In genomic region chr1:6251233-6251632, GRCh38 we compare ENCODE assay signal across 18 cellular contexts. TPM values are rescaled to one million over a fixed set of nuclear protein-coding genes. Genes with fewer than 3 reads are reported as not detected.
DNase-seq lines count a peak whose midpoint lies in the region; ATAC-seq and TF ChIP-seq lines count a peak whose summit lies in the region.
"Had no signal": no experiment of that assay in that cellular context is flagged by ENCODE, and none has a peak within 500 bp of the region (broad histone marks: within the 10 kb centered on the region; RNA-seq: fewer than 3 reads in every experiment).

No MANE protein-coding gene starts in this region.

- H3K36me3 Mint-ChIP-seq in chondrocyte (ENCODE audit: low read depth) = no peaks in the 10 kb centered on the region
- H3K36me3 Mint-ChIP-seq: CD4-positive, alpha-beta memory T cell had no signal

- peak overlapping the region; percentile 18 for H4K91ac ChIP-seq in mesenchymal stem cell (ENCODE audit: low read length)

- H3K14ac ChIP-seq in mesenchymal stem cell (ENCODE audit: low read length in 2 of 2) = no peak overlapping the region

- ATAC-seq in right cardiac atrium (no peak), left ventricle myocardium superior (no peak), aorta (ENCODE audit: low FRiP score) (peak; percentile 11)

- H3K27ac Mint-ChIP-seq in chondrocyte (ENCODE audit: unreplicated experiment) = no peak overlapping the region
- H3K27ac Mint-ChIP-seq: CD14-positive monocyte; CD4-positive, alpha-beta memory T cell; H9 had no signal

- TF ChIP-seq CTCF in chondrocyte (IDR thresholded peaks at IDR 0.05) = no peak
- TF ChIP-seq CTCF in dorsolateral prefrontal cortex (IDR thresholded peaks at IDR 0.05 in 54 of 56, conservative IDR thresholded peaks at IDR 0.05 in 2 of 56; ENCODE audit: low read depth in 1 of 56, partially characterized antibody in 56 of 56) = no peak

- peak overlapping the region in 1 of 2 experiments; percentile 63 for H3K23ac ChIP-seq in mesenchymal stem cell (ENCODE audit: low read length in 2 of 2)

- no peak overlapping the region for H3K4ac ChIP-seq in mesenchymal stem cell (ENCODE audit: low read depth in 1 of 2, low read length in 2 of 2)

- H3K9me3 ChIP-seq in right cardiac atrium (ENCODE audit: control insufficient read depth, low read length) = no peaks in the 10 kb centered on the region
- no peaks in the 10 kb centered on the region for H3K9me3 ChIP-seq in mesenchymal stem cell (ENCODE audit: control insufficient read depth, low read length)
- no peaks in the 10 kb centered on the region for H3K9me3 ChIP-seq in aorta (ENCODE audit: control insufficient read depth, low read length)
- H3K9me3 ChIP-seq: BLaER1 had no signal

- 85% methylated on average over 19 of the region's 19 CpGs for WGBS in right cardiac atrium
- 82% methylated on average over 11 of the region's 19 CpGs for WGBS in mesenchymal stem cell
- 88 to 92% methylated on average over 19 of the region's 19 CpGs for WGBS in aorta, 2 donors

- H3K4me3 ChIP-seq in right cardiac atrium (ENCODE audit: low read length) (no peak overlapping the region), mesenchymal stem cell (ENCODE audit: insufficient read depth in 1 of 2, low read depth in 1 of 2, low read length in 2 of 2) (peak overlapping the region in 1 of 2 experiments; percentile 31), aorta (ENCODE audit: low read length in 2 of 2) (no peak overlapping the region), dorsolateral prefrontal cortex (no peak overlapping the region)
- H3K4me3 ChIP-seq: BLaER1 had no signal

- H2BK120ac ChIP-seq in mesenchymal stem cell (ENCODE audit: low read depth, low read length) = no peak overlapping the region

- no peaks in the 10 kb centered on the region for H3K79me1 ChIP-seq in mesenchymal stem cell (replicated peaks; ENCODE audit: low read length, poor library complexity, severe bottlenecking)

- H3K4me1 ChIP-seq in right cardiac atrium (ENCODE audit: control insufficient read depth, insufficient read depth, low read length) (no peaks in the 10 kb centered on the region), mesenchymal stem cell (ENCODE audit: control insufficient read depth, insufficient read depth, low read depth, low read length) (peaks cover 18% of the 10 kb centered on the region), aorta (ENCODE audit: control insufficient read depth in 1 of 2, insufficient read depth in 2 of 2, low read length in 2 of 2) (no peaks in the 10 kb centered on the region)

- no peak overlapping the region for H2BK15ac ChIP-seq in mesenchymal stem cell (ENCODE audit: low read depth, poor library complexity, severe bottlenecking)

- no peak overlapping the region for H3K18ac ChIP-seq in mesenchymal stem cell (ENCODE audit: low read depth in 1 of 2, low read length in 2 of 2)

- peaks cover 31% of the 10 kb centered on the region for H3K27me3 Mint-ChIP-seq in chondrocyte (ENCODE audit: low read depth)

- H2BK5ac ChIP-seq in mesenchymal stem cell (ENCODE audit: low read depth, low read length, poor library complexity, severe bottlenecking) = no peak overlapping the region

- H3K27me3 ChIP-seq in right cardiac atrium (ENCODE audit: control insufficient read depth, insufficient read depth) (no peaks in the 10 kb centered on the region), mesenchymal stem cell (ENCODE audit: control insufficient read depth in 1 of 2, insufficient read depth in 1 of 2, low read length in 2 of 2) (peaks cover 49 to 57% of the 10 kb centered on the region in 2 experiments), aorta (ENCODE audit: control insufficient read depth in 1 of 2, insufficient read depth in 2 of 2, low read length in 1 of 2) (peaks cover 0 to 2% of the 10 kb centered on the region in 2 donors), dorsolateral prefrontal cortex (peaks cover 0 to 62% (median 34%) of the 10 kb centered on the region in 45 donors)

- H3K27ac ChIP-seq in right cardiac atrium (ENCODE audit: low read length) (no peak overlapping the region), mesenchymal stem cell (ENCODE audit: low read length, poor library complexity, severe bottlenecking) (no peak overlapping the region), aorta (ENCODE audit: low read depth in 1 of 2, low read length in 2 of 2) (no peak overlapping the region), dorsolateral prefrontal cortex (no peak overlapping the region)
- H3K27ac ChIP-seq: BLaER1 had no signal

- peaks cover 5% of the 10 kb centered on the region for H3K4me1 Mint-ChIP-seq in chondrocyte (ENCODE audit: low read depth)

- no peak overlapping the region for H3K9ac ChIP-seq in mesenchymal stem cell (ENCODE audit: low read length)
- H3K9ac ChIP-seq: BLaER1 had no signal

- peak overlapping the region; percentile 13 for H4K8ac ChIP-seq in mesenchymal stem cell (ENCODE audit: low read length)

- H3K36me3 ChIP-seq in mesenchymal stem cell (ENCODE audit: control insufficient read depth in 1 of 2, insufficient read depth in 2 of 2, low read depth in 1 of 2, low read length in 2 of 2) (peaks cover 0 to 16% of the 10 kb centered on the region in 2 experiments), aorta (ENCODE audit: control insufficient read depth in 1 of 2, insufficient read depth in 2 of 2, low read length in 1 of 2) (no peaks in the 10 kb centered on the region)

- DNase-seq in right cardiac atrium = peak in 2 of 3 donors; percentile 33 to 52
- DNase-seq in left ventricle myocardium superior = no peak
- peak; percentile 82 for DNase-seq in chondrocyte (ENCODE audit: low spot score)
- no peak for DNase-seq in mesenchymal stem cell
- peak in 1 of 2 donors; percentile 72 for DNase-seq in aorta
- DNase-seq in NCI-H187 (lab: John Stamatoyannopoulos, UW) = no peak
- DNase-seq in DMS153 treated with DMSO at 0.1 percent for 48 hours (lab: John Stamatoyannopoulos, UW; ENCODE audit: unreplicated experiment) = no peak
- no peak for DNase-seq in dorsolateral prefrontal cortex
- DNase-seq: 8988T; Calu3; CD4-positive, alpha-beta memory T cell; DMS53; H9 had no signal

- no peak overlapping the region for H3K4me2 ChIP-seq in mesenchymal stem cell (ENCODE audit: low read length, poor library complexity, severe bottlenecking)
- H3K4me2 ChIP-seq: BLaER1 had no signal

- intact Hi-C loops in right cardiac atrium (cut with DNase I) (loop anchor here in 1 of 4 donors (2.0 kb wide), 1 partner anchor 92 kb away; no protein-coding TSS in a partner anchor), left ventricle myocardium superior (cut with micrococcal nuclease) (no loop called here), aorta (cut with DNase I) (no loop called here), dorsolateral prefrontal cortex (cut with DNase I) (loop anchor here in 1 of 2 donors (5.0 kb wide), 1 partner anchor 231 kb away; no protein-coding TSS in a partner anchor)

- no peak overlapping the region for H2AFZ ChIP-seq in mesenchymal stem cell (ENCODE audit: low read depth, low read length)

- H2BK12ac ChIP-seq in mesenchymal stem cell (ENCODE audit: low read length in 2 of 2) = no peak overlapping the region

- no peaks in the 10 kb centered on the region for H3K9me3 Mint-ChIP-seq in chondrocyte (ENCODE audit: low read depth)
- H3K9me3 Mint-ChIP-seq: H9 had no signal

- no peak overlapping the region for H2AK5ac ChIP-seq in mesenchymal stem cell (ENCODE audit: low read length, severe bottlenecking)

- H3K4me3 Mint-ChIP-seq in chondrocyte (ENCODE audit: unreplicated experiment) = no peak overlapping the region
- H3K4me3 Mint-ChIP-seq: CD4-positive, alpha-beta memory T cell; H9 had no signal

RNA-seq across cellular contexts. Expression of gene HES3, which starts 7.3 kb away (rescaled TPM):
- total RNA-seq in right cardiac atrium = not detected
- not detected for polyA plus RNA-seq in right cardiac atrium
- not detected for total RNA-seq in left ventricle myocardium superior
- total RNA-seq in chondrocyte = not detected in 3 replicates
- polyA plus RNA-seq in mesenchymal stem cell (2013, experiment 1 of 2) = not detected
- polyA plus RNA-seq in mesenchymal stem cell (2013, experiment 2 of 2) = not detected
- not detected for total RNA-seq in aorta
- not detected for polyA plus RNA-seq in aorta
- total RNA-seq in dorsolateral prefrontal cortex = not detected
- total RNA-seq: A673; Calu3; CD4-positive, alpha-beta memory T cell; HT-29 had no signal
- polyA plus RNA-seq: AG04450; CD14-positive monocyte; CD4-positive, alpha-beta memory T cell had no signal

RNA-seq across cellular contexts. Expression of gene GPR153, which starts 9.7 kb away (rescaled TPM):
- total RNA-seq in right cardiac atrium (10 to 100 TPM in 2 of 4 donors, 1 to 10 TPM in 2; 6.7 to 14.3 (median 10.5) TPM), left ventricle myocardium superior (7.7 TPM), chondrocyte (4.2 to 5.8 TPM (median 4.4 TPM) in 3 replicates), aorta (10 to 100 TPM in 1 of 2 donors, 1 to 10 TPM in 1; 4.5 to 17.0 TPM), dorsolateral prefrontal cortex (10 to 100 TPM in 68 of 120 experiments, 1 to 10 TPM in 52; 2.3 to 20.2 (median 10.3) TPM)
- polyA plus RNA-seq in right cardiac atrium (9.3 TPM), aorta (1 to 10 TPM; 3.7 to 4.4 TPM)
- polyA plus RNA-seq in mesenchymal stem cell (2013, experiment 1 of 2) = 4.9 TPM
- polyA plus RNA-seq in mesenchymal stem cell (2013, experiment 2 of 2) = 5.1 TPM
- polyA plus RNA-seq: CD4-positive, alpha-beta memory T cell had no signal

RNA-seq across cellular contexts. Expression of gene ICMT, which starts 15.5 kb away (rescaled TPM):
- total RNA-seq in right cardiac atrium = 10 to 100 TPM; 52.1 to 59.6 (median 54.1) TPM
- 39.9 TPM for polyA plus RNA-seq in right cardiac atrium
- total RNA-seq in left ventricle myocardium superior = 52.9 TPM
- 72.7 to 94.2 TPM (median 73.1 TPM) in 3 replicates for total RNA-seq in chondrocyte
- polyA plus RNA-seq in mesenchymal stem cell (2013, experiment 1 of 2) = 52.7 TPM
- 52.5 TPM for polyA plus RNA-seq in mesenchymal stem cell (2013, experiment 2 of 2)
- 10 to 100 TPM; 49.7 to 55.8 TPM for total RNA-seq in aorta
- 10 to 100 TPM; 21.2 to 30.8 TPM for polyA plus RNA-seq in aorta
- 10 to 100 TPM; 19.9 to 47.2 (median 31.3) TPM for total RNA-seq in dorsolateral prefrontal cortex

RNA-seq across cellular contexts. Expression of gene RNF207, which starts 45.3 kb away (rescaled TPM):
- total RNA-seq in right cardiac atrium (10 to 100 TPM; 33.7 to 97.4 (median 63.7) TPM), left ventricle myocardium superior (82.3 TPM), chondrocyte (15.6 to 19.9 TPM (median 17.9 TPM) in 3 replicates), aorta (10 to 100 TPM; 13.2 to 31.4 TPM), dorsolateral prefrontal cortex (10 to 100 TPM in 118 of 120 experiments, 1 to 10 TPM in 2; 7.4 to 42.1 (median 22.0) TPM)
- polyA plus RNA-seq in right cardiac atrium (55.2 TPM), aorta (10 to 100 TPM in 1 of 2 donors, 1 to 10 TPM in 1; 1.5 to 15.8 TPM)
- 3.3 TPM for polyA plus RNA-seq in mesenchymal stem cell (2013, experiment 1 of 2)
- polyA plus RNA-seq in mesenchymal stem cell (2013, experiment 2 of 2) = 3.0 TPM

RNA-seq across cellular contexts. Expression of gene RPL22, which starts 51.8 kb away (rescaled TPM):
- total RNA-seq in right cardiac atrium (100 to 1,000 TPM; 247 to 309 (median 276) TPM), left ventricle myocardium superior (248 TPM), chondrocyte (208 to 243 TPM (median 220 TPM) in 3 replicates), aorta (100 to 1,000 TPM; 309 to 335 TPM), dorsolateral prefrontal cortex (100 to 1,000 TPM; 111 to 227 (median 176) TPM)
- polyA plus RNA-seq in right cardiac atrium (260 TPM), aorta (100 to 1,000 TPM; 370 to 547 TPM)
- 897 TPM for polyA plus RNA-seq in mesenchymal stem cell (2013, experiment 1 of 2)
- 851 TPM for polyA plus RNA-seq in mesenchymal stem cell (2013, experiment 2 of 2)

Comparison
In these comparisons a context has a peak if more than half of its experiments do, and no peak if none do; other contexts are left out.
1. DNase-seq: peak in right cardiac atrium (2 of 3) and chondrocyte (single experiment); none in left ventricle myocardium superior (single experiment), mesenchymal stem cell (single experiment), NCI-H187 (0 of 2), DMS153 treated with DMSO at 0.1 percent for 48 hours (single experiment) and dorsolateral prefrontal cortex (0 of 10).